8 cellular contexts compared by ENCODE assay signal in the genomic region with DNA sequence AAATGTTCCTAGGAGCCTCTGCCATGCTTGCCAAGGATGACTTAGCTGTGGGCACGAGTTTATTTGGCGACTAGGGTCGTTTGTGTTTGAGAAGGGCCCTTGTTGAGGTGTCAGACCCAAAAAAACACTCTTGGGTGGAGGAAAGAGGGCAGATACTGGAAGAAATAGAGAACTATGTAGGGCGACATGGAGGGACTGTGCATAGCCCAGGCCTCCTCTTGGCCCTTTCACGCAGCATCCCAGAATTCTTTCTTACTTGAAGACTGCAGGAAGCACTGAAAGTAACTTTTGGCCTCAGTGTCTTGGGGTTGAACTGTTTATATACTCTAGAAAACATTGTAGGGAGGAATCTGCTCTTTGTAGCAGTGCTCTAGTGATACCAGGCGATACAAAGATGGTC. TPM values are rescaled to one million over a fixed set of nuclear protein-coding genes. Genes with fewer than 3 reads are reported as not detected.
DNase-seq lines count a peak whose midpoint lies in the region; ATAC-seq and TF ChIP-seq lines count a peak whose summit lies in the region.

No MANE protein-coding gene starts in this region.

- no peak for TF ChIP-seq CTCF in fibroblast of the aortic adventitia (IDR thresholded peaks at IDR 0.05; ENCODE audit: insufficient read depth, low read length)
- no peak for TF ChIP-seq CTCF in gastrocnemius medialis (IDR thresholded peaks at IDR 0.05 in 4 of 5, conservative IDR thresholded peaks at IDR 0.05 in 1 of 5)

- CTCF ChIA-PET in activated CD4-positive, alpha-beta T cell treated with anti-CD3 and anti-CD28 coated beads for 36 hours (lab: Charles Lee), result no interaction called here

- H3K36me3 ChIP-seq in SK-N-MC (ENCODE audit: insufficient read depth, low read length), result no peaks in the 10 kb centered on the region
- H3K36me3 ChIP-seq in gastrocnemius medialis, result no peaks in the 10 kb centered on the region

- peaks cover 8% of the 10 kb centered on the region for H3K36me3 Mint-ChIP-seq in activated CD4-positive, alpha-beta T cell treated with anti-CD3 and anti-CD28 coated beads for 36 hours (ENCODE audit: low read depth)

- H3K9me3 ChIP-seq in SK-N-MC (ENCODE audit: low read depth, low read length) (no peaks in the 10 kb centered on the region), gastrocnemius medialis (no peaks in the 10 kb centered on the region)

- H3K4me3 Mint-ChIP-seq in activated CD4-positive, alpha-beta T cell treated with anti-CD3 and anti-CD28 coated beads for 36 hours, result peak overlapping the region; percentile 88

- intact Hi-C loops in activated CD4-positive, alpha-beta T cell treated with anti-CD3 and anti-CD28 coated beads for 36 hours (cut with DNase I, micrococcal nuclease), result loop anchor here (1.0 to 10.0 kb wide), 15 partner anchors 15 to 664 kb away; partner anchors contain the start of genes NDUFAF1 (in 2 of the 2), CHAC1 (in 1 of the 2), CHP1 (in 1 of the 2) and EHD4 (in 1 of the 2)
- intact Hi-C loops in gastrocnemius medialis (cut with DNase I; ENCODE audit: low total_unique reads), result loop anchor here (5.0 kb wide), 3 partner anchors 71 to 186 kb away; partner anchors contain the start of genes CHP1 and EXD1
- intact Hi-C loops in posterior vena cava (cut with DNase I), result no loop called here

- peaks cover 38% of the 10 kb centered on the region for H3K4me1 Mint-ChIP-seq in activated CD4-positive, alpha-beta T cell treated with anti-CD3 and anti-CD28 coated beads for 36 hours

- no peak for DNase-seq in activated CD4-positive, alpha-beta T cell treated with anti-CD3 and anti-CD28 coated beads for 36 hours
- DNase-seq in activated CD4-positive, alpha-beta T cell treated with anti-CD3 and anti-CD28 coated beads, Interleukin-2, amount 50 U/mL, for 1 hour, result no peak
- DNase-seq in SK-N-MC (ENCODE audit: low read depth, low spot score), result no peak
- DNase-seq in fibroblast of the aortic adventitia (ENCODE audit: low read depth), result peak; percentile 32
- DNase-seq in gastrocnemius medialis, result no peak
- no peak for DNase-seq in posterior vena cava (ENCODE audit: low spot score)
- DNase-seq in stimulated activated CD4-positive, alpha-beta T cell treated with anti-CD3 and anti-CD28 coated beads, Interleukin-1b, Interleukin-23, amount 100 ng/mL, for 48 hours, result no peak

- H3K27ac ChIP-seq in SK-N-MC (no peak overlapping the region), gastrocnemius medialis (peak overlapping the region; percentile 85 to 96 (median 92))

- H3K4me1 ChIP-seq in gastrocnemius medialis, result peaks cover 16 to 20% of the 10 kb centered on the region in 2 donors

- POLR2A ChIA-PET in activated CD4-positive, alpha-beta T cell treated with anti-CD3 and anti-CD28 coated beads for 36 hours (lab: Charles Lee), result interaction anchor here (0.6 kb wide), 2 partner anchors 12 to 48 kb away, joined by 3 to 5 read pairs; no protein-coding TSS in a partner anchor

- in situ Hi-C loops in gastrocnemius medialis (cut with MboI; ENCODE audit: low sequenced_read_pairs in 4 of 4), result no loop called here

- H3K9ac ChIP-seq in SK-N-MC (ENCODE audit: insufficient read length), result peak overlapping the region; percentile 90

- H3K27ac Mint-ChIP-seq in activated CD4-positive, alpha-beta T cell treated with anti-CD3 and anti-CD28 coated beads for 36 hours, result peak overlapping the region; percentile 80

- ATAC-seq in activated CD4-positive, alpha-beta T cell treated with anti-CD3 and anti-CD28 coated beads for 36 hours, result no peak
- no peak for ATAC-seq in gastrocnemius medialis
- ATAC-seq in GM21737 (IDR thresholded peaks at IDR 0.05; ENCODE audit: unreplicated experiment), result no peak

- H3K4me3 ChIP-seq in SK-N-MC, result peak overlapping the region; percentile 99
- H3K4me3 ChIP-seq in fibroblast of the aortic adventitia (ENCODE audit: low read depth, low read length), result peak overlapping the region; percentile 85
- H3K4me3 ChIP-seq in gastrocnemius medialis, result peak overlapping the region; percentile 82 to 94 (median 86)

- no peak for TF ChIP-seq POLR2A in gastrocnemius medialis (IDR thresholded peaks at IDR 0.05)

- H3K27me3 ChIP-seq in gastrocnemius medialis, result no peaks in the 10 kb centered on the region

- H3K9me3 Mint-ChIP-seq in activated CD4-positive, alpha-beta T cell treated with anti-CD3 and anti-CD28 coated beads for 36 hours (ENCODE audit: low read depth), result no peaks in the 10 kb centered on the region

- H3K27me3 Mint-ChIP-seq in activated CD4-positive, alpha-beta T cell treated with anti-CD3 and anti-CD28 coated beads for 36 hours, result no peaks in the 10 kb centered on the region

RNA-seq across cellular contexts. Expression of gene RTF1, which starts 0.9 kb away (rescaled TPM):
- total RNA-seq in activated CD4-positive, alpha-beta T cell treated with anti-CD3 and anti-CD28 coated beads for 36 hours, result 10 to 100 TPM; 29.4 to 32.3 TPM
- total RNA-seq in fibroblast of the aortic adventitia (ENCODE audit: low replicate concordance), result 29.5 and 29.6 TPM in 2 replicates
- 10 to 100 TPM; 22.7 to 46.8 (median 24.3) TPM for total RNA-seq in gastrocnemius medialis
- total RNA-seq in posterior vena cava, result 10 to 100 TPM; 22.9 to 25.6 TPM

RNA-seq across cellular contexts. Expression of gene NDUFAF1, which starts 15.5 kb away (rescaled TPM):
- total RNA-seq in activated CD4-positive, alpha-beta T cell treated with anti-CD3 and anti-CD28 coated beads for 36 hours, result 10 to 100 TPM; 16.9 to 27.2 TPM
- total RNA-seq in fibroblast of the aortic adventitia (ENCODE audit: low replicate concordance) (22.1 and 23.9 TPM in 2 replicates), gastrocnemius medialis (10 to 100 TPM; 48.1 to 61.4 (median 51.9) TPM), posterior vena cava (10 to 100 TPM; 10.5 to 13.8 TPM)

Comparison
In these comparisons a context has a peak if more than half of its experiments do, and no peak if none do; other contexts are left out.
1. intact Hi-C loops: an anchor here in activated CD4-positive, alpha-beta T cell treated with anti-CD3 and anti-CD28 coated beads for 36 hours (1.0 to 10.0 kb wide) and gastrocnemius medialis (5.0 kb wide); none called in posterior vena cava.